In the genomic region with DNA sequence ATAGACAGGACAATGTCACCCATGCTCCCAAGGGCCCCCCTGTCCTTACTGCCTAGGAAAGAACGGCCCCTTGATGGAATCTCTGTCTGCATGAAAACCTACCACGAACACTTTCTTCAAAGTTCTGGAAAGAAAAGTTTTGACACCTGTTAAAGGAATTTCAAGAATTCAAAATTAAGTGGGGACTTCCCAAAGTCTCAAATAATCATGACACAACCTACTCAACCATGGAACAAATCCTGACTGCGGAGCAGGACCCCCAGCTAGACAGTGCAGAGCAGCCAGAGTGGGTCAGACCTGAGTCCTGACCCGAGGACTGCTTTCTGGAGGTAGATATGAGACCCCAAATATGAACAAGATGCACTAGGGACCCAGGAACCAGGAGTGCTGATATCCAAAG, we compare ENCODE assay signal across 38 cellular contexts.
"Had no signal": no experiment of that assay in that cellular context is flagged by ENCODE, and none has a peak within 500 bp of the region (broad histone marks: within the 10 kb centered on the region; RNA-seq: fewer than 3 reads in every experiment).

No MANE protein-coding gene starts in this region.

- H3K4me1 Mint-ChIP-seq: activated CD4-positive, alpha-beta memory T cell treated with anti-CD3 and anti-CD28 coated beads, Interleukin-2, amount 10 ng/mL, durations not matched to agents 7 days and 5 days; activated CD4-positive, alpha-beta T cell treated with anti-CD3 and anti-CD28 coated beads for 36 hours; activated CD4-positive, alpha-beta T cell treated with anti-CD3 and anti-CD28 coated beads, Interleukin-2, amount 10 ng/mL, durations not matched to agents 7 days and 5 days; activated CD8-positive, alpha-beta memory T cell treated with anti-CD3 and anti-CD28 coated beads, Interleukin-2, amount 10 ng/mL, durations not matched to agents 7 days and 5 days; activated naive CD4-positive, alpha-beta T cell treated with anti-CD3 and anti-CD28 coated beads, Interleukin-2, amount 10 ng/mL, durations not matched to agents 7 days and 5 days; activated naive CD4-positive, alpha-beta T cell treated with anti-CD3 and anti-CD28 coated beads, Interleukin-2, amount 50 U/mL, for 24 hours; activated naive CD8-positive, alpha-beta T cell treated with anti-CD3 and anti-CD28 coated beads, Interleukin-2, amount 10 ng/mL, durations not matched to agents 7 days and 5 days; activated naive CD8-positive, alpha-beta T cell treated with anti-CD3 and anti-CD28 coated beads, Interleukin-2, amount 50 U/mL, for 24 hours; central memory CD8-positive, alpha-beta T cell had no signal

- H3K27ac ChIP-seq: ascending aorta, brain microvascular endothelial cell, cardiac muscle cell, WERI-Rb-1 had no signal

- H3K27me3 ChIP-seq: ascending aorta, brain microvascular endothelial cell, cardiac muscle cell had no signal

- ATAC-seq: activated CD4-positive, alpha-beta T cell treated with anti-CD3 and anti-CD28 coated beads for 36 hours; activated CD4-positive, CD25-positive, alpha-beta regulatory T cell treated with anti-CD3 and anti-CD28 coated beads, Interleukin-2, amount 50 U/mL, for 24 hours; activated CD8-positive, alpha-beta memory T cell treated with anti-CD3 and anti-CD28 coated beads, Interleukin-2, amount 10 ng/mL, durations not matched to agents 7 days and 5 days; activated CD8-positive, alpha-beta T cell treated with anti-CD3 and anti-CD28 coated beads, Interleukin-2, amount 10 ng/mL, durations not matched to agents 7 days and 5 days; activated naive CD8-positive, alpha-beta T cell treated with anti-CD3 and anti-CD28 coated beads, Interleukin-2, amount 50 U/mL, for 24 hours; WTC11 had no signal

- H3K27ac Mint-ChIP-seq: activated CD4-positive, alpha-beta memory T cell treated with anti-CD3 and anti-CD28 coated beads, Interleukin-2, amount 10 ng/mL, durations not matched to agents 7 days and 5 days; activated CD4-positive, alpha-beta T cell treated with anti-CD3 and anti-CD28 coated beads for 36 hours; activated CD4-positive, alpha-beta T cell treated with anti-CD3 and anti-CD28 coated beads, Interleukin-2, amount 10 ng/mL, durations not matched to agents 7 days and 5 days; activated CD8-positive, alpha-beta memory T cell treated with anti-CD3 and anti-CD28 coated beads, Interleukin-2, amount 10 ng/mL, durations not matched to agents 7 days and 5 days; activated CD8-positive, alpha-beta T cell treated with anti-CD3 and anti-CD28 coated beads, Interleukin-2, amount 10 ng/mL, durations not matched to agents 7 days and 5 days; activated naive CD4-positive, alpha-beta T cell treated with anti-CD3 and anti-CD28 coated beads, Interleukin-2, amount 10 ng/mL, durations not matched to agents 7 days and 5 days; activated naive CD4-positive, alpha-beta T cell treated with anti-CD3 and anti-CD28 coated beads, Interleukin-2, amount 50 U/mL, for 24 hours; activated naive CD8-positive, alpha-beta T cell; activated naive CD8-positive, alpha-beta T cell treated with anti-CD3 and anti-CD28 coated beads, Interleukin-2, amount 10 ng/mL, durations not matched to agents 7 days and 5 days; activated naive CD8-positive, alpha-beta T cell treated with anti-CD3 and anti-CD28 coated beads, Interleukin-2, amount 50 U/mL, for 24 hours; activated T-cell treated with anti-CD3 and anti-CD28 coated beads, Interleukin-2, amount 50 U/mL, for 24 hours; activated T-helper 2 cell treated with anti-CD3 and anti-CD28 coated beads, Interferon-gamma antibody, Interleukin-2, Interleukin-4, amounts not matched to agents 10 μg/mL and 5 μg/mL and 100 μg/mL, durations not matched to agents 14 hours and 24 hours and 36 hours; T-helper 1 cell treated with Interleukin-12 subunit alpha and Interleukin-12 subunit beta and Interleukin-4 antibody, amounts not matched to agents 30 μg/mL and 1 μg/mL, for 36 hours; T-helper 2 cell treated with Interferon-gamma antibody and Interleukin-4, amounts not matched to agents 5 μg/mL and 100 μg/mL, for 36 hours; WTC11 had no signal

- H3K27me3 Mint-ChIP-seq: activated CD4-positive, alpha-beta memory T cell treated with anti-CD3 and anti-CD28 coated beads, Interleukin-2, amount 10 ng/mL, durations not matched to agents 7 days and 5 days; activated CD4-positive, alpha-beta T cell treated with anti-CD3 and anti-CD28 coated beads, Interleukin-2, amount 10 ng/mL, durations not matched to agents 7 days and 5 days; activated CD8-positive, alpha-beta memory T cell treated with anti-CD3 and anti-CD28 coated beads, Interleukin-2, amount 10 ng/mL, durations not matched to agents 7 days and 5 days; activated naive CD4-positive, alpha-beta T cell treated with anti-CD3 and anti-CD28 coated beads, Interleukin-2, amount 10 ng/mL, durations not matched to agents 7 days and 5 days; activated naive CD8-positive, alpha-beta T cell treated with anti-CD3 and anti-CD28 coated beads, Interleukin-2, amount 10 ng/mL, durations not matched to agents 7 days and 5 days; central memory CD8-positive, alpha-beta T cell had no signal

- H3K4me3 ChIP-seq: ascending aorta, cardiac muscle cell had no signal

- H3K9me3 ChIP-seq: ascending aorta had no signal

- H3K36me3 ChIP-seq: ascending aorta, brain microvascular endothelial cell, cardiac muscle cell, WERI-Rb-1 had no signal

- H3K36me3 Mint-ChIP-seq: activated CD8-positive, alpha-beta memory T cell treated with anti-CD3 and anti-CD28 coated beads, Interleukin-2, amount 10 ng/mL, durations not matched to agents 7 days and 5 days; activated naive CD4-positive, alpha-beta T cell treated with anti-CD3 and anti-CD28 coated beads, Interleukin-2, amount 10 ng/mL, durations not matched to agents 7 days and 5 days; activated naive CD4-positive, alpha-beta T cell treated with anti-CD3 and anti-CD28 coated beads, Interleukin-2, amount 50 U/mL, for 24 hours; activated naive CD8-positive, alpha-beta T cell; activated naive CD8-positive, alpha-beta T cell treated with anti-CD3 and anti-CD28 coated beads, Interleukin-2, amount 10 ng/mL, durations not matched to agents 7 days and 5 days had no signal

- DNase-seq: activated CD4-positive, alpha-beta memory T cell treated with anti-CD3 and anti-CD28 coated beads, Interleukin-2, amount 10 ng/mL, durations not matched to agents 7 days and 5 days; activated CD4-positive, alpha-beta T cell treated with anti-CD3 and anti-CD28 coated beads for 1 hour; activated CD4-positive, alpha-beta T cell treated with anti-CD3 and anti-CD28 coated beads for 36 hours; activated CD4-positive, alpha-beta T cell treated with anti-CD3 and anti-CD28 coated beads for 48 hours; activated CD4-positive, alpha-beta T cell treated with anti-CD3 and anti-CD28 coated beads, Interleukin-2, amount 10 ng/mL, durations not matched to agents 7 days and 5 days; activated CD4-positive, alpha-beta T cell treated with anti-CD3 and anti-CD28 coated beads, Interleukin-2, amount 50 U/mL, for 48 hours; activated CD4-positive, CD25-positive, alpha-beta regulatory T cell; activated CD8-positive, alpha-beta memory T cell treated with anti-CD3 and anti-CD28 coated beads for 24 hours; activated CD8-positive, alpha-beta memory T cell treated with anti-CD3 and anti-CD28 coated beads, Interleukin-2, amount 10 ng/mL, durations not matched to agents 7 days and 5 days; activated CD8-positive, alpha-beta memory T cell treated with anti-CD3 and anti-CD28 coated beads, Interleukin-2, amount 50 U/mL, for 48 hours; activated CD8-positive, alpha-beta T cell treated with anti-CD3 and anti-CD28 coated beads, Interleukin-2, amount 10 ng/mL, durations not matched to agents 7 days and 5 days; activated effector memory CD4-positive, alpha-beta T cell treated with Interleukin-2 at 50 U/mL for 16 hours; activated gamma-delta T cell; activated naive CD4-positive, alpha-beta T cell treated with anti-CD3 and anti-CD28 coated beads, Interleukin-2, amount 10 ng/mL, durations not matched to agents 7 days and 5 days; activated naive CD4-positive, alpha-beta T cell treated with Interleukin-2 at 50 U/mL for 16 hours; activated naive CD8-positive, alpha-beta T cell treated with anti-CD3 and anti-CD28 coated beads, Interleukin-2, amount 10 ng/mL, durations not matched to agents 7 days and 5 days; activated naive CD8-positive, alpha-beta T cell treated with anti-CD3 and anti-CD28 coated beads, Interleukin-2, amount 50 U/mL, for 24 hours; activated T-cell treated with anti-CD3 and anti-CD28 coated beads, Interleukin-2, amount 50 U/mL, for 24 hours; activated T-cell treated with anti-CD3 and anti-CD28 coated beads, Interleukin-2, amount 50 U/mL, for 48 hours; amygdala; anterior cingulate cortex; brain microvascular endothelial cell; caudate nucleus; cerebellar nuclear complex; T-helper 1 cell; T-helper 2 cell; T-helper 9 cell; WERI-Rb-1 had no signal

- H3K4me3 Mint-ChIP-seq: activated CD4-positive, alpha-beta memory T cell treated with anti-CD3 and anti-CD28 coated beads, Interleukin-2, amount 10 ng/mL, durations not matched to agents 7 days and 5 days; activated CD4-positive, alpha-beta T cell treated with anti-CD3 and anti-CD28 coated beads for 36 hours; activated CD4-positive, alpha-beta T cell treated with anti-CD3 and anti-CD28 coated beads, Interleukin-2, amount 10 ng/mL, durations not matched to agents 7 days and 5 days; activated CD8-positive, alpha-beta memory T cell treated with anti-CD3 and anti-CD28 coated beads, Interleukin-2, amount 10 ng/mL, durations not matched to agents 7 days and 5 days; activated CD8-positive, alpha-beta T cell treated with anti-CD3 and anti-CD28 coated beads, Interleukin-2, amount 10 ng/mL, durations not matched to agents 7 days and 5 days; activated naive CD4-positive, alpha-beta T cell treated with anti-CD3 and anti-CD28 coated beads, Interleukin-2, amount 10 ng/mL, durations not matched to agents 7 days and 5 days; activated naive CD4-positive, alpha-beta T cell treated with anti-CD3 and anti-CD28 coated beads, Interleukin-2, amount 50 U/mL, for 24 hours; activated naive CD8-positive, alpha-beta T cell; activated naive CD8-positive, alpha-beta T cell treated with anti-CD3 and anti-CD28 coated beads, Interleukin-2, amount 10 ng/mL, durations not matched to agents 7 days and 5 days; activated naive CD8-positive, alpha-beta T cell treated with anti-CD3 and anti-CD28 coated beads, Interleukin-2, amount 50 U/mL, for 24 hours; activated T-cell treated with anti-CD3 and anti-CD28 coated beads, Interleukin-2, amount 50 U/mL, for 24 hours; central memory CD8-positive, alpha-beta T cell; T-helper 1 cell treated with Interleukin-12 subunit alpha and Interleukin-12 subunit beta and Interleukin-4 antibody, amounts not matched to agents 30 μg/mL and 1 μg/mL, for 36 hours; T-helper 2 cell treated with Interferon-gamma antibody and Interleukin-4, amounts not matched to agents 5 μg/mL and 100 μg/mL, for 36 hours; WTC11 had no signal

- H3K9me3 Mint-ChIP-seq: activated CD4-positive, alpha-beta memory T cell treated with anti-CD3 and anti-CD28 coated beads, Interleukin-2, amount 10 ng/mL, durations not matched to agents 7 days and 5 days; activated naive CD4-positive, alpha-beta T cell treated with anti-CD3 and anti-CD28 coated beads, Interleukin-2, amount 50 U/mL, for 24 hours had no signal

- H3K4me1 ChIP-seq: ascending aorta had no signal
